ENCODE assay signal across 1 cellular context in the genomic region with DNA sequence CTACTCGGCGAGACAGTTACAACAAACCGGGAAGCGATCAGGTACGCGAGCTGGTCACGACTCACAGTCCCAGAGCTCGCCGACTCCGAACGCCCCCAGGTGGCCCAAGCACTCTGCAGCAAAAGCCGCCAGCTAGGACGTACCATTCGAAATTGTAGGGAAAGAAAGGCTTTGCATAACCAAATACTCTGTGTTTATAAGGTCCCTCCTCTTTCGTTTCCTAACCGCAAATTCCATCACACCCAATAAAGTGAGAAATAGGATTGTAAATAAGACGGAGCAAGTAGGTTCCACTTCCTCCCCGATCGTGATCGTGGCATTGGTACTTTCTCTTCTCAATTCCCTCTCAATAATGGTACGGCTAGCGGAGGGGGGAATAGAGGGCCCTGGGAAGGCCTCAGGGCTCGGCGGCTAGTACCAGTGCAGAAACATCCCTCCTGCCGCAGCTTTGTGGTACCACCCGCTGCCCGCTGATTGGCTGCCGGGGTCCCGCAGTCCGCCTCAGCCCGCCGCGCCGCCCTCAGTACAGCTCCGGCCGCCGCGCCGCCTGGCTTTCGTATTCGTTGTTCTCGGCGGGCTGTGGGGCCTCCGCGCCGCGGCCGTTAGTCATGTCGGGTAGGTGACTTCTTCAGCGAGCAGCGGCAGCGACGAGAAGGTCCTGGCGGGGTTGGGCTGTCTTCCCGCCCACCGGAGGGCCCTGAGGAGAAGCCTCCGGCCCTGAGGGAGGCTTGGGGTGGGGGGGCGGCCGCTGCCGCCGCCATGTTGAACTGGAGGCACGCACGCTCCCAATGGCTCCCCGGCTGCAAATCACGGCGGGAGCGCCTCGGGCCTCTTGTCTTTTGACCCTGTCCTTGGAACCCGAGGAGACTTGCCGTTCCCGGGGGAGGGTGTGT.
TF ChIP-seq lines count a peak whose summit lies in the region.

Gene TAF15 (plus strand): TSS at position 523 of the 893 bp plus-strand sequence. CDS start 86 bp downstream, at position 609.

TF ChIP-seq in GM12878, 131 proteins besides CTCF, POLR2A, EP300 and RAD21 (continued from another document and continues in another):
- TF ChIP-seq, protein P1, sequence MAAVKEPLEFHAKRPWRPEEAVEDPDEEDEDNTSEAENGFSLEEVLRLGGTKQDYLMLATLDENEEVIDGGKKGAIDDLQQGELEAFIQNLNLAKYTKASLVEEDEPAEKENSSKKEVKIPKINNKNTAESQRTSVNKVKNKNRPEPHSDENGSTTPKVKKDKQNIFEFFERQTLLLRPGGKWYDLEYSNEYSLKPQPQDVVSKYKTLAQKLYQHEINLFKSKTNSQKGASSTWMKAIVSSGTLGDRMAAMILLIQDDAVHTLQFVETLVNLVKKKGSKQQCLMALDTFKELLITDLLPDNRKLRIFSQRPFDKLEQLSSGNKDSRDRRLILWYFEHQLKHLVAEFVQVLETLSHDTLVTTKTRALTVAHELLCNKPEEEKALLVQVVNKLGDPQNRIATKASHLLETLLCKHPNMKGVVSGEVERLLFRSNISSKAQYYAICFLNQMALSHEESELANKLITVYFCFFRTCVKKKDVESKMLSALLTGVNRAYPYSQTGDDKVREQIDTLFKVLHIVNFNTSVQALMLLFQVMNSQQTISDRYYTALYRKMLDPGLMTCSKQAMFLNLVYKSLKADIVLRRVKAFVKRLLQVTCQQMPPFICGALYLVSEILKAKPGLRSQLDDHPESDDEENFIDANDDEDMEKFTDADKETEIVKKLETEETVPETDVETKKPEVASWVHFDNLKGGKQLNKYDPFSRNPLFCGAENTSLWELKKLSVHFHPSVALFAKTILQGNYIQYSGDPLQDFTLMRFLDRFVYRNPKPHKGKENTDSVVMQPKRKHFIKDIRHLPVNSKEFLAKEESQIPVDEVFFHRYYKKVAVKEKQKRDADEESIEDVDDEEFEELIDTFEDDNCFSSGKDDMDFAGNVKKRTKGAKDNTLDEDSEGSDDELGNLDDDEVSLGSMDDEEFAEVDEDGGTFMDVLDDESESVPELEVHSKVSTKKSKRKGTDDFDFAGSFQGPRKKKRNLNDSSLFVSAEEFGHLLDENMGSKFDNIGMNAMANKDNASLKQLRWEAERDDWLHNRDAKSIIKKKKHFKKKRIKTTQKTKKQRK (IDR thresholded peaks at IDR 0.05; ENCODE audit: low read depth, low read length) = no peak
- TF ChIP-seq FOS (IDR thresholded peaks at IDR 0.05; ENCODE audit: borderline replicate concordance, extremely low read depth, insufficient read length) = no peak
- no peak for TF ChIP-seq ZNF592 (IDR thresholded peaks at IDR 0.05)
- TF ChIP-seq DPF2 (IDR thresholded peaks at IDR 0.05) = peak; percentile 53; the same call in 1 of the 2 replicates
- TF ChIP-seq TCF7 (IDR thresholded peaks at IDR 0.05; ENCODE audit: borderline replicate concordance) = no peak
- peak; percentile 78; the same call in 1 of the 2 replicates for TF ChIP-seq RB1 (IDR thresholded peaks at IDR 0.05; ENCODE audit: borderline replicate concordance)
- TF ChIP-seq KAT2A (conservative IDR thresholded peaks at IDR 0.05; ENCODE audit: control insufficient read depth, low read depth, low read length) = no peak
- peak; percentile 95 for TF ChIP-seq YY1 (IDR thresholded peaks at IDR 0.05; ENCODE audit: low read depth, low read length)
- no peak; the same call in none of the 2 replicates for TF ChIP-seq ZNF24 (IDR thresholded peaks at IDR 0.05)
- TF ChIP-seq BCL11A (IDR thresholded peaks at IDR 0.05; ENCODE audit: low read depth, low read length) = no peak
- TF ChIP-seq NR2F1 (conservative IDR thresholded peaks at IDR 0.05) = no peak
- TF ChIP-seq, protein P2, sequence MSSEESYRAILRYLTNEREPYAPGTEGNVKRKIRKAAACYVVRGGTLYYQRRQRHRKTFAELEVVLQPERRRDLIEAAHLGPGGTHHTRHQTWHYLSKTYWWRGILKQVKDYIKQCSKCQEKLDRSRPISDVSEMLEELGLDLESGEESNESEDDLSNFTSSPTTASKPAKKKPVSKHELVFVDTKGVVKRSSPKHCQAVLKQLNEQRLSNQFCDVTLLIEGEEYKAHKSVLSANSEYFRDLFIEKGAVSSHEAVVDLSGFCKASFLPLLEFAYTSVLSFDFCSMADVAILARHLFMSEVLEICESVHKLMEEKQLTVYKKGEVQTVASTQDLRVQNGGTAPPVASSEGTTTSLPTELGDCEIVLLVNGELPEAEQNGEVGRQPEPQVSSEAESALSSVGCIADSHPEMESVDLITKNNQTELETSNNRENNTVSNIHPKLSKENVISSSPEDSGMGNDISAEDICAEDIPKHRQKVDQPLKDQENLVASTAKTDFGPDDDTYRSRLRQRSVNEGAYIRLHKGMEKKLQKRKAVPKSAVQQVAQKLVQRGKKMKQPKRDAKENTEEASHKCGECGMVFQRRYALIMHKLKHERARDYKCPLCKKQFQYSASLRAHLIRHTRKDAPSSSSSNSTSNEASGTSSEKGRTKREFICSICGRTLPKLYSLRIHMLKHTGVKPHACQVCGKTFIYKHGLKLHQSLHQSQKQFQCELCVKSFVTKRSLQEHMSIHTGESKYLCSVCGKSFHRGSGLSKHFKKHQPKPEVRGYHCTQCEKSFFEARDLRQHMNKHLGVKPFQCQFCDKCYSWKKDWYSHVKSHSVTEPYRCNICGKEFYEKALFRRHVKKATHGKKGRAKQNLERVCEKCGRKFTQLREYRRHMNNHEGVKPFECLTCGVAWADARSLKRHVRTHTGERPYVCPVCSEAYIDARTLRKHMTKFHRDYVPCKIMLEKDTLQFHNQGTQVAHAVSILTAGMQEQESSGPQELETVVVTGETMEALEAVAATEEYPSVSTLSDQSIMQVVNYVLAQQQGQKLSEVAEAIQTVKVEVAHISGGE (CRISPR knock-in tag; IDR thresholded peaks at IDR 0.05) = no peak
- no peak for TF ChIP-seq EZH2 (IDR thresholded peaks at IDR 0.05; ENCODE audit: borderline replicate concordance, control insufficient read depth, low read depth, low read length)
- TF ChIP-seq NKRF (conservative IDR thresholded peaks at IDR 0.05) = peak; percentile 88
- TF ChIP-seq ZZZ3 (IDR thresholded peaks at IDR 0.05; ENCODE audit: control insufficient read depth, insufficient read length, low read depth) = no peak
- TF ChIP-seq TAF1 (IDR thresholded peaks at IDR 0.05; ENCODE audit: borderline replicate concordance, low read depth, low read length) = peak; percentile 98
- peak; percentile 98 for TF ChIP-seq POLR2AphosphoS5 (IDR thresholded peaks at IDR 0.05; ENCODE audit: low read length)
- peak; percentile 99 for TF ChIP-seq ZNF207 (IDR thresholded peaks at IDR 0.05; ENCODE audit: borderline replicate concordance)
- TF ChIP-seq HCFC1 (IDR thresholded peaks at IDR 0.05; ENCODE audit: low read length) = no peak
- no peak for TF ChIP-seq BCL3 (IDR thresholded peaks at IDR 0.05; ENCODE audit: borderline replicate concordance, insufficient read depth, low read depth, low read length, poor library complexity, severe bottlenecking)
- peak; percentile 61 for TF ChIP-seq SMC3 (IDR thresholded peaks at IDR 0.05; ENCODE audit: borderline replicate concordance, low read length)
- peak in 1 of 2 experiments; percentile 34; a peak in 1 of 3 replicates for TF ChIP-seq EGR1 (IDR thresholded peaks at IDR 0.05; ENCODE audit: borderline replicate concordance in 1 of 2, low read depth in 2 of 2, low read length in 2 of 2)
- TF ChIP-seq ATF7 (IDR thresholded peaks at IDR 0.05; ENCODE audit: low read depth) = peak; percentile 100
- peak; percentile 48 for TF ChIP-seq HDAC6 (IDR thresholded peaks at IDR 0.05; ENCODE audit: unreplicated experiment)
- no peak for TF ChIP-seq NR2C2 (IDR thresholded peaks at IDR 0.05; ENCODE audit: borderline replicate concordance, control insufficient read depth, insufficient read length, low read depth)
- TF ChIP-seq TCF12 (IDR thresholded peaks at IDR 0.05; ENCODE audit: low read depth, low read length) = peak; percentile 65; the same call in 1 of the 2 replicates
- TF ChIP-seq NFXL1 (IDR thresholded peaks at IDR 0.05; ENCODE audit: borderline replicate concordance) = no peak
- peak; percentile 90 for TF ChIP-seq POU2F2 (IDR thresholded peaks at IDR 0.05; ENCODE audit: borderline replicate concordance, low read depth, low read length)
- TF ChIP-seq, protein P3, sequence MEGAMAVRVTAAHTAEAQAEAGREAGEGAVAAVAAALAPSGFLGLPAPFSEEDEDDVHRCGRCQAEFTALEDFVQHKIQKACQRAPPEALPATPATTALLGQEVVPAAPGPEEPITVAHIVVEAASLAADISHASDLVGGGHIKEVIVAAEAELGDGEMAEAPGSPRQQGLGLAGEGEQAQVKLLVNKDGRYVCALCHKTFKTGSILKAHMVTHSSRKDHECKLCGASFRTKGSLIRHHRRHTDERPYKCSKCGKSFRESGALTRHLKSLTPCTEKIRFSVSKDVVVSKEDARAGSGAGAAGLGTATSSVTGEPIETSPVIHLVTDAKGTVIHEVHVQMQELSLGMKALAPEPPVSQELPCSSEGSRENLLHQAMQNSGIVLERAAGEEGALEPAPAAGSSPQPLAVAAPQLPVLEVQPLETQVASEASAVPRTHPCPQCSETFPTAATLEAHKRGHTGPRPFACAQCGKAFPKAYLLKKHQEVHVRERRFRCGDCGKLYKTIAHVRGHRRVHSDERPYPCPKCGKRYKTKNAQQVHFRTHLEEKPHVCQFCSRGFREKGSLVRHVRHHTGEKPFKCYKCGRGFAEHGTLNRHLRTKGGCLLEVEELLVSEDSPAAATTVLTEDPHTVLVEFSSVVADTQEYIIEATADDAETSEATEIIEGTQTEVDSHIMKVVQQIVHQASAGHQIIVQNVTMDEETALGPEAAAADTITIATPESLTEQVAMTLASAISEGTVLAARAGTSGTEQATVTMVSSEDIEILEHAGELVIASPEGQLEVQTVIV (IDR thresholded peaks at IDR 0.05; ENCODE audit: borderline replicate concordance, partially characterized antibody) = peak; percentile 89
- peak; percentile 83 for TF ChIP-seq MXI1 (IDR thresholded peaks at IDR 0.05; ENCODE audit: low read depth, low read length)
- TF ChIP-seq HDGF (IDR thresholded peaks at IDR 0.05) = no peak; the same call in 1 of the 2 replicates
- TF ChIP-seq PML (IDR thresholded peaks at IDR 0.05; ENCODE audit: low read length) = peak; percentile 97
- TF ChIP-seq RBBP5 (conservative IDR thresholded peaks at IDR 0.05) = 0 out of 2 replicates have a peak, but pooled peaks have one; percentile 53
- peak; percentile 77 for TF ChIP-seq TCF3 (IDR thresholded peaks at IDR 0.05; ENCODE audit: borderline replicate concordance, insufficient read depth, low read depth, low read length)
- no peak for TF ChIP-seq ZNF622 (IDR thresholded peaks at IDR 0.05)
- TF ChIP-seq TARDBP (IDR thresholded peaks at IDR 0.05; ENCODE audit: borderline replicate concordance) = no peak
- TF ChIP-seq FOXM1 (IDR thresholded peaks at IDR 0.05; ENCODE audit: low read depth, low read length) = peak; percentile 61; the same call in 1 of the 2 replicates
- peak; percentile 57 for TF ChIP-seq SIX5 (IDR thresholded peaks at IDR 0.05; ENCODE audit: low read depth, low read length, severe bottlenecking)
- TF ChIP-seq SIN3A (IDR thresholded peaks at IDR 0.05; ENCODE audit: low read depth, low read length) = no peak; the same call in 1 of the 2 replicates
